8 cellular contexts compared by ENCODE assay signal in genomic region chr11:18394928-18395734, GRCh38. TPM values are rescaled to one million over a fixed set of nuclear protein-coding genes. Genes with fewer than 3 reads are reported as not detected.
DNase-seq lines count a peak whose midpoint lies in the region; ATAC-seq and TF ChIP-seq lines count a peak whose summit lies in the region.

No MANE protein-coding gene starts in this region.

- no peaks in the 10 kb centered on the region for H3K27me3 ChIP-seq in ascending aorta
- peaks cover 20% of the 10 kb centered on the region for H3K27me3 ChIP-seq in iPS-15b (ENCODE audit: control insufficient read depth, insufficient read depth, low read length)

- peaks cover 70% of the 10 kb centered on the region for H3K79me2 ChIP-seq in OCI-LY7 (ENCODE audit: insufficient read depth, low read depth, low read length)

- H3K27ac ChIP-seq in OCI-LY7 (ENCODE audit: low read depth, low read length, poor library complexity, severe bottlenecking) (peak overlapping the region; percentile 90), ascending aorta (peak overlapping the region; percentile 94 to 98)

- intact Hi-C loops in OCI-LY7 (cut with micrococcal nuclease; ENCODE audit: unreplicated experiment) (loop anchor here (2.0 to 10.0 kb wide), 3 partner anchors 132 to 280 kb away; partner anchors contain the start of gene TSG101), ascending aorta (cut with DNase I) (loop anchor here (1.0 to 10.0 kb wide), 7 partner anchors 11 to 1040 kb away; partner anchors contain the start of genes NCR3LG1, TMEM86A, TSG101 and UEVLD)

- H3K4me3 ChIP-seq in GM12865 (ENCODE audit: low read depth, low read length) (peak overlapping the region; percentile 89), OCI-LY7 (ENCODE audit: low read depth, low read length, poor library complexity, severe bottlenecking) (peak overlapping the region; percentile 89), ascending aorta (peak overlapping the region; percentile 85 to 99), iPS-15b (ENCODE audit: low read depth, low read length) (peak overlapping the region; percentile 84), skeletal muscle cell (ENCODE audit: low read depth, low read length) (peak overlapping the region; percentile 99)

- no peak overlapping the region for H2AFZ ChIP-seq in OCI-LY7 (ENCODE audit: low read length)

- POLR2A ChIA-PET in OCI-LY7 (lab: Charles Lee): interaction anchor here (0.5 to 4.4 kb wide), 29 partner anchors 11 to 1043 kb away, joined by 3 to 56 read pairs (median 5); partner anchors contain the start of genes GTF2H1, HPS5, SPTY2D1 and TSG101

- H3K36me3 ChIP-seq in OCI-LY7 (ENCODE audit: insufficient read depth, low read length) (peaks cover 53% of the 10 kb centered on the region), ascending aorta (peaks cover 35 to 37% of the 10 kb centered on the region in 2 donors), iPS-15b (ENCODE audit: control insufficient read depth, insufficient read depth, low read length) (peaks cover 11% of the 10 kb centered on the region)

- H3K9ac ChIP-seq in iPS-15b (ENCODE audit: low read depth, low read length): peak overlapping the region; percentile 68

- TF ChIP-seq CTCF in GM12865 (IDR thresholded peaks at IDR 0.05; ENCODE audit: insufficient read depth, low read depth, low read length, missing control alignments): no peak
- TF ChIP-seq CTCF in OCI-LY7 (conservative IDR thresholded peaks at IDR 0.05; ENCODE audit: low read length): no peak
- no peak for TF ChIP-seq CTCF in ascending aorta (IDR thresholded peaks at IDR 0.05)

- ATAC-seq in GM21717 (IDR thresholded peaks at IDR 0.05; ENCODE audit: unreplicated experiment) (no peak), HG02759 (IDR thresholded peaks at IDR 0.05; ENCODE audit: unreplicated experiment) (no peak), HG02610 (IDR thresholded peaks at IDR 0.05; ENCODE audit: unreplicated experiment) (no peak)

- H3K4me2 ChIP-seq in OCI-LY7 (ENCODE audit: low read length): peak overlapping the region; percentile 69

- H3K9me2 ChIP-seq in OCI-LY7 (ENCODE audit: insufficient read depth, low read length): no peaks in the 10 kb centered on the region

- CTCF ChIA-PET in OCI-LY7 (lab: Charles Lee; ENCODE audit: unreplicated experiment): interaction anchor here (0.6 to 1.4 kb wide), 3 partner anchors 11 to 381 kb away, joined by 3 to 5 read pairs (median 5); no protein-coding TSS in a partner anchor

- H3K4me1 ChIP-seq in OCI-LY7 (ENCODE audit: insufficient read depth, low read length, poor library complexity, severe bottlenecking) (peaks cover 30% of the 10 kb centered on the region), ascending aorta (peaks cover 5 to 18% of the 10 kb centered on the region in 2 donors), iPS-15b (ENCODE audit: control insufficient read depth, insufficient read depth, low read length) (no peaks in the 10 kb centered on the region)

- no TSS peak for BruUV-seq in OCI-LY7 (replicated peaks; lab: Mats Ljungman, UMichigan)

- H3K9me3 ChIP-seq in OCI-LY7 (ENCODE audit: low read length) (no peaks in the 10 kb centered on the region), ascending aorta (no peaks in the 10 kb centered on the region), iPS-15b (ENCODE audit: control insufficient read depth, insufficient read depth, low read length) (no peaks in the 10 kb centered on the region)

- peaks cover 28% of the 10 kb centered on the region for H4K20me1 ChIP-seq in OCI-LY7 (ENCODE audit: insufficient read depth, low read length)

- DNase-seq in GM12865 (ENCODE audit: low read depth): peak; percentile 39
- peak; percentile 57 for DNase-seq in OCI-LY7 (ENCODE audit: low spot score)
- peak in 1 of 2 donors; percentile 72 for DNase-seq in ascending aorta (ENCODE audit: low spot score in 2 of 2)
- no peak for DNase-seq in skeletal muscle cell (ENCODE audit: low read depth)

RNA-seq across cellular contexts. Expression of gene LDHA, which starts 0.8 kb away (rescaled TPM):
- 398 and 399 TPM in 2 replicates for total RNA-seq in OCI-LY7 (2014; rRNA removed; shearing (Covaris generic))
- 700 and 1,156 TPM in 2 replicates for total RNA-seq in OCI-LY7 (2022)
- 422 TPM for total RNA-seq in ascending aorta

RNA-seq across cellular contexts. Expression of gene LDHC, which starts 17.0 kb away (rescaled TPM):
- total RNA-seq in OCI-LY7 (2014; rRNA removed; shearing (Covaris generic)): not detected in 2 replicates
- total RNA-seq in OCI-LY7 (2022): not detected in 2 replicates
- total RNA-seq in ascending aorta: not detected
